Comparison of ENCODE assay signal across 17 cellular contexts in the genomic region with DNA sequence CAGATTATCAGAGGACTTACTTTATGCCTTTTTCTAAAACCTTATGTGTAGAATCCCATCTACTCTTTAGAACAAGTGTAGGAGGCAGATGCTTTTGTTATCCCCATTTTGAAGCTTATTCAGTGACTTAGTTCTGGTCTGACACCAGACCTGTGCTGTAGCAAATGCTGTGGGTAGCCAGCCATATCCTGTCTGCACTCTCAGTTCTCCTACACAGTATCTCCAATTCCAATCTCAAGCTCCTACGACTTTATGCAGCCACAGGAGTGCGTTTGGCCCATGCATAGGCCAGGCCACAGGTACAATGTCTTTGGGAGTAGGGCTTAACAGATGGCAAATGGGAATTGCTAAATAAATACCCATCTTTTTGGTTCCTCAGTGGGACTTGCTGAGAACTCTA.
A peak's percentile ranks its signal among the peaks of the same experiment; 100 is the strongest.
DNase-seq lines count a peak whose midpoint lies in the region; ATAC-seq and TF ChIP-seq lines count a peak whose summit lies in the region.
"Had no signal": no experiment of that assay in that cellular context is flagged by ENCODE, and none has a peak within 500 bp of the region (broad histone marks: within the 10 kb centered on the region; RNA-seq: fewer than 3 reads in every experiment).

No MANE protein-coding gene starts in this region.

- H3K27ac Mint-ChIP-seq in activated CD4-positive, alpha-beta T cell treated with anti-CD3 and anti-CD28 coated beads, Interleukin-2, amount 10 ng/mL, durations not matched to agents 24 days and 14 days: no peak overlapping the region
- H3K27ac Mint-ChIP-seq: B cell had no signal

- no peak overlapping the region for H3K4me3 Mint-ChIP-seq in activated CD4-positive, alpha-beta T cell treated with anti-CD3 and anti-CD28 coated beads, Interleukin-2, amount 10 ng/mL, durations not matched to agents 24 days and 14 days
- H3K4me3 Mint-ChIP-seq: B cell had no signal

- peak; percentile 68 for ATAC-seq in GM18861 (IDR thresholded peaks at IDR 0.05; ENCODE audit: unreplicated experiment)
- peak; percentile 82 for ATAC-seq in GM21423 (IDR thresholded peaks at IDR 0.05; ENCODE audit: unreplicated experiment)
- ATAC-seq in HG03066 (IDR thresholded peaks at IDR 0.05; ENCODE audit: low read depth, unreplicated experiment): peak; percentile 77
- ATAC-seq in HG02852 (IDR thresholded peaks at IDR 0.05; ENCODE audit: unreplicated experiment): no peak
- ATAC-seq in upper lobe of left lung (ENCODE audit: low FRiP score in 2 of 2): no peak

- TF ChIP-seq CTCF in upper lobe of left lung (IDR thresholded peaks at IDR 0.05): no peak

- 79 to 83% methylated on average over 2 of the region's 2 CpGs for WGBS in upper lobe of left lung, 2 donors

- H3K9me3 Mint-ChIP-seq in activated CD4-positive, alpha-beta T cell treated with anti-CD3 and anti-CD28 coated beads, Interleukin-2, amount 10 ng/mL, durations not matched to agents 24 days and 14 days: no peaks in the 10 kb centered on the region

- no peaks in the 10 kb centered on the region for H3K9me3 ChIP-seq in upper lobe of left lung
- H3K9me3 ChIP-seq: left ventricle myocardium inferior, thoracic aorta had no signal

- intact Hi-C loops in activated CD4-positive, alpha-beta T cell treated with anti-CD3 and anti-CD28 coated beads, Interleukin-2, amount 10 ng/mL, durations not matched to agents 24 days and 14 days (cut with micrococcal nuclease): no loop called here

- no peak overlapping the region for H3K4me3 ChIP-seq in upper lobe of left lung
- H3K4me3 ChIP-seq: left ventricle myocardium inferior, thoracic aorta had no signal

- no peaks in the 10 kb centered on the region for H3K27me3 Mint-ChIP-seq in activated CD4-positive, alpha-beta T cell treated with anti-CD3 and anti-CD28 coated beads, Interleukin-2, amount 10 ng/mL, durations not matched to agents 24 days and 14 days
- H3K27me3 Mint-ChIP-seq: B cell had no signal

- DNase-seq in islet precursor cell (peak; percentile 66), NCI-H774 (lab: John Stamatoyannopoulos, UW) (no peak), upper lobe of left lung (no peak)
- DNase-seq in activated CD4-positive, alpha-beta T cell treated with anti-CD3 and anti-CD28 coated beads, Interleukin-2, amount 10 ng/mL, durations not matched to agents 24 days and 14 days: no peak
- DNase-seq: activated effector memory CD4-positive, alpha-beta T cell treated with Interleukin-2 at 50 U/mL for 16 hours; foreskin melanocyte; left ventricle myocardium inferior; MM.1S; NCI-H2029; NCI-H748 treated with DMSO at 0.1 percent for 48 hours; stimulated activated CD4-positive, alpha-beta T cell treated with anti-CD3 and anti-CD28 coated beads, Interleukin-4, amount 100 ng/mL, for 24 hours had no signal

- no peak for TF ChIP-seq POLR2A in upper lobe of left lung (IDR thresholded peaks at IDR 0.05)

- no peaks in the 10 kb centered on the region for H3K4me1 Mint-ChIP-seq in activated CD4-positive, alpha-beta T cell treated with anti-CD3 and anti-CD28 coated beads, Interleukin-2, amount 10 ng/mL, durations not matched to agents 24 days and 14 days
- H3K4me1 Mint-ChIP-seq: B cell had no signal

- H3K36me3 ChIP-seq in upper lobe of left lung: no peaks in the 10 kb centered on the region
- H3K36me3 ChIP-seq: left ventricle myocardium inferior, thoracic aorta had no signal

- no peaks in the 10 kb centered on the region for H3K4me1 ChIP-seq in upper lobe of left lung
- H3K4me1 ChIP-seq: left ventricle myocardium inferior had no signal

- no peak for TF ChIP-seq EP300 in upper lobe of left lung (IDR thresholded peaks at IDR 0.05)

- H3K27me3 ChIP-seq in upper lobe of left lung: no peaks in the 10 kb centered on the region

- no peak overlapping the region for H3K27ac ChIP-seq in upper lobe of left lung
- H3K27ac ChIP-seq: left ventricle myocardium inferior, thoracic aorta had no signal

- H3K36me3 Mint-ChIP-seq in activated CD4-positive, alpha-beta T cell treated with anti-CD3 and anti-CD28 coated beads, Interleukin-2, amount 10 ng/mL, durations not matched to agents 24 days and 14 days (ENCODE audit: low read depth): no peaks in the 10 kb centered on the region

Comparison
In these comparisons a context has a peak if more than half of its experiments do, and no peak if none do; other contexts are left out.
1. ATAC-seq: peak in GM18861 (single experiment), GM21423 (single experiment) and HG03066 (single experiment); none in HG02852 (single experiment) and upper lobe of left lung (0 of 2).